In genomic region chr1:100584761-100585745, GRCh38 we compare ENCODE assay signal across 20 cellular contexts. TPM values are rescaled to one million over a fixed set of nuclear protein-coding genes. Genes with fewer than 3 reads are reported as not detected.
DNase-seq lines count a peak whose midpoint lies in the region; ATAC-seq and TF ChIP-seq lines count a peak whose summit lies in the region.
"Had no signal": no experiment of that assay in that cellular context is flagged by ENCODE, and none has a peak within 500 bp of the region (broad histone marks: within the 10 kb centered on the region; RNA-seq: fewer than 3 reads in every experiment).

No MANE protein-coding gene starts in this region.

- H3K9me3 ChIP-seq in breast epithelium (no peaks in the 10 kb centered on the region), testis (no peaks in the 10 kb centered on the region), esophagus muscularis mucosa (no peaks in the 10 kb centered on the region), tibial nerve (no peaks in the 10 kb centered on the region)
- H3K9me3 ChIP-seq: Caco-2, thyroid gland had no signal

- no peak for TF ChIP-seq CTCF in MCF 10A (IDR thresholded peaks at IDR 0.05; ENCODE audit: unreplicated experiment)
- no peak for TF ChIP-seq CTCF in breast epithelium (IDR thresholded peaks at IDR 0.05)
- no peak for TF ChIP-seq CTCF in testis (IDR thresholded peaks at IDR 0.05)
- no peak for TF ChIP-seq CTCF in esophagus muscularis mucosa (IDR thresholded peaks at IDR 0.05)
- no peak for TF ChIP-seq CTCF in tibial nerve (IDR thresholded peaks at IDR 0.05)

- intact Hi-C loops in MCF 10A (cut with micrococcal nuclease): no loop called here
- intact Hi-C loops in breast epithelium (cut with DNase I; ENCODE audit: low total_unique reads): loop anchor here (10.0 kb wide), 1 partner anchor 1880 kb away; no protein-coding TSS in a partner anchor
- intact Hi-C loops in testis (cut with DNase I; ENCODE audit: low total_unique reads): no loop called here
- intact Hi-C loops in esophagus muscularis mucosa (cut with DNase I): no loop called here

- CTCF ChIA-PET in MCF 10A (lab: Yijun Ruan, JAX): interaction anchor here (0.6 to 0.9 kb wide), 4 partner anchors 25 to 726 kb away, joined by 3 to 7 read pairs (median 4); no protein-coding TSS in a partner anchor

- H3K36me3 ChIP-seq in breast epithelium: no peaks in the 10 kb centered on the region
- no peaks in the 10 kb centered on the region for H3K36me3 ChIP-seq in testis (ENCODE audit: low read depth, missing control alignments)
- no peaks in the 10 kb centered on the region for H3K36me3 ChIP-seq in esophagus muscularis mucosa
- H3K36me3 ChIP-seq in tibial nerve: no peaks in the 10 kb centered on the region
- H3K36me3 ChIP-seq: thyroid gland had no signal

- H3K9me3 Mint-ChIP-seq in MCF 10A (ENCODE audit: unreplicated experiment): peaks cover 9% of the 10 kb centered on the region

- TF ChIP-seq EP300 in esophagus muscularis mucosa (IDR thresholded peaks at IDR 0.05): no peak
- no peak for TF ChIP-seq EP300 in tibial nerve (IDR thresholded peaks at IDR 0.05)

- ATAC-seq in HG03108 (IDR thresholded peaks at IDR 0.05; ENCODE audit: unreplicated experiment): no peak
- ATAC-seq: HCT116 had no signal

- H3K4me1 ChIP-seq in breast epithelium (no peaks in the 10 kb centered on the region), testis (peaks cover 5% of the 10 kb centered on the region), esophagus muscularis mucosa (peaks cover 0 to 14% (median 0%) of the 10 kb centered on the region in 4 donors), tibial nerve (peaks cover 0 to 11% (median 0%) of the 10 kb centered on the region in 4 donors)
- H3K4me1 ChIP-seq: thyroid gland had no signal

- POLR2A ChIA-PET in MCF 10A (lab: Yijun Ruan, JAX): no interaction called here

- H3K27me3 ChIP-seq in breast epithelium: no peaks in the 10 kb centered on the region
- no peaks in the 10 kb centered on the region for H3K27me3 ChIP-seq in testis
- H3K27me3 ChIP-seq in esophagus muscularis mucosa: no peaks in the 10 kb centered on the region
- H3K27me3 ChIP-seq in tibial nerve: no peaks in the 10 kb centered on the region
- H3K27me3 ChIP-seq: thyroid gland had no signal

- peak overlapping the region in 1 of 2 donors; percentile 36 for H3K27ac ChIP-seq in breast epithelium
- H3K27ac ChIP-seq in testis: peak overlapping the region in 1 of 2 donors; percentile 65
- H3K27ac ChIP-seq in esophagus muscularis mucosa (replicated peaks in 1 of 4): no peak overlapping the region
- peak overlapping the region in 2 of 4 donors; percentile 1 to 35 for H3K27ac ChIP-seq in tibial nerve
- H3K27ac ChIP-seq: thyroid gland had no signal

- BruUV-seq in MCF 10A (replicated peaks; lab: Mats Ljungman, UMichigan): no TSS peak

- no peaks in the 10 kb centered on the region for H3K4me1 Mint-ChIP-seq in MCF 10A (ENCODE audit: insufficient read depth, unreplicated experiment)

- H3K27ac Mint-ChIP-seq in MCF 10A (ENCODE audit: low read depth, unreplicated experiment): no peak overlapping the region

- no peaks in the 10 kb centered on the region for H3K36me3 Mint-ChIP-seq in MCF 10A (ENCODE audit: insufficient read depth, unreplicated experiment)

- TF ChIP-seq POLR2A in breast epithelium (IDR thresholded peaks at IDR 0.05) (no peak), testis (IDR thresholded peaks at IDR 0.05) (no peak), esophagus muscularis mucosa (IDR thresholded peaks at IDR 0.05; ENCODE audit: low read depth) (no peak), tibial nerve (IDR thresholded peaks at IDR 0.05) (no peak)

- H3K27me3 Mint-ChIP-seq in MCF 10A (ENCODE audit: insufficient read depth, unreplicated experiment): peaks cover 11% of the 10 kb centered on the region

- no peak overlapping the region for H3K4me3 Mint-ChIP-seq in MCF 10A (ENCODE audit: unreplicated experiment)

- DNase-seq in MCF 10A (ENCODE audit: unreplicated experiment) (peak; percentile 63), breast epithelium (ENCODE audit: low spot score in 2 of 2) (no peak), amniotic epithelial cell (ENCODE audit: low read depth) (peak; percentile 37), iris pigment epithelial cell (ENCODE audit: low read depth) (peak; percentile 39), testis (peak; percentile 35), esophagus muscularis mucosa (ENCODE audit: extremely low spot score) (no peak), tibial nerve (ENCODE audit: low spot score in 2 of 2) (no peak)
- DNase-seq: activated naive CD4-positive, alpha-beta T cell; Caco-2; cerebellar nuclear complex; mesendoderm; NCI-H1436 treated with DMSO at 0.1 percent for 48 hours; NCI-H69; nucleus accumbens; SHP77 treated with DMSO at 0.1 percent for 48 hours; stimulated activated CD4-positive, alpha-beta T cell treated with anti-CD3 and anti-CD28 coated beads, Interleukin-15, amount 100 ng/mL, for 24 hours; thyroid gland had no signal

- H3K4me3 ChIP-seq in breast epithelium (no peak overlapping the region), testis (no peak overlapping the region), esophagus muscularis mucosa (no peak overlapping the region), tibial nerve (no peak overlapping the region)
- H3K4me3 ChIP-seq: thyroid gland had no signal

- WGBS in testis, 2 donors: 39 to 54% methylated on average over 2 of the region's 2 CpGs
- 74% methylated on average over 2 of the region's 2 CpGs for WGBS in esophagus muscularis mucosa
- 66 to 72% methylated on average over 2 of the region's 2 CpGs for WGBS in tibial nerve, 2 donors

RNA-seq across cellular contexts. Expression of gene GPR88, which starts 47.1 kb away (rescaled TPM):
- total RNA-seq in MCF 10A (2022) (not detected in 2 replicates), breast epithelium (under 1 TPM; 0.16 to 0.44 (median 0.33) TPM), testis (under 1 TPM; 0.24 to 0.50 TPM), esophagus muscularis mucosa (1 to 10 TPM; 1.2 to 7.6 (median 2.3) TPM), tibial nerve (1 to 10 TPM in 2 of 4 donors, under 1 TPM in 2; 0.22 to 3.3 (median 0.96) TPM)
- polyA plus RNA-seq in testis (ENCODE audit: insufficient read depth, low read depth, low replicate concordance): not detected
- total RNA-seq: A673, Caco-2 had no signal

Comparison
In these comparisons a context has a peak if more than half of its experiments do, and no peak if none do; other contexts are left out.
1. DNase-seq: peak in MCF 10A (single experiment), amniotic epithelial cell (single experiment), iris pigment epithelial cell (single experiment) and testis (single experiment); none in breast epithelium (0 of 2), esophagus muscularis mucosa (single experiment) and tibial nerve (0 of 2).